2 cellular contexts compared by ENCODE assay signal in the genomic region with DNA sequence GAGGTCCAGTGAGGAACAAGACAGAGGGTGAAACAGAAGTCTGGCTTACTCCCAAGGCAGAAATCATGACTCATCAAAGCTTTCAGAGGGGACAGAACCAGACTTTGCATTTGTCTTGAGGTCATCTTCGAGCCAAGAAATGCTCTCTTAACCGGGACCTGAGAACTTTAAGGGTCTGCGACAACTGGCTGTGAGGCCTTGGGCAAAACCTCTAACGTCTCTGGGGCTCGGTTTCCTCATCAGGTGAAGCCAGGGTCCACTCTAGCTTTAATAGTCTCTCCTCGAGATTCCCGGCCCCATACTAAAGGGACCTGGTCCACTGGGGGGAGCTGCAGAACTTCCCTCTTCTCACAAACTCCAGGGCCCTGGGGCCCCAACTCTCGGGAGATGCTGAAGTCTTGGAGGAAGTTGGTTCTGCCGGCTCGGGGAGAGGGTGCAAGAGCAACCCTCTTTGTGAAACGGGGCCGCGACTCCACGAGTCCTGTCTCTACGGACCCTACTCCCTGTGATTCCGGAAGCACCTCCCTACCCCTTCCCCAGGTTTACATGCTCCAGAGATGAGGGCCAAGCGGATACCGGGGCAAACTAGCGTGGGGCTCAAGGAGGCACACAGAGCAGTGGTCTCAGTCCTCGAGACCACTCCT.
TF ChIP-seq lines count a peak whose summit lies in the region.

No MANE protein-coding gene starts in this region.

TF ChIP-seq in WTC11, 78 proteins besides CTCF, POLR2A, EP300 and RAD21:
- TF ChIP-seq, protein P1, sequence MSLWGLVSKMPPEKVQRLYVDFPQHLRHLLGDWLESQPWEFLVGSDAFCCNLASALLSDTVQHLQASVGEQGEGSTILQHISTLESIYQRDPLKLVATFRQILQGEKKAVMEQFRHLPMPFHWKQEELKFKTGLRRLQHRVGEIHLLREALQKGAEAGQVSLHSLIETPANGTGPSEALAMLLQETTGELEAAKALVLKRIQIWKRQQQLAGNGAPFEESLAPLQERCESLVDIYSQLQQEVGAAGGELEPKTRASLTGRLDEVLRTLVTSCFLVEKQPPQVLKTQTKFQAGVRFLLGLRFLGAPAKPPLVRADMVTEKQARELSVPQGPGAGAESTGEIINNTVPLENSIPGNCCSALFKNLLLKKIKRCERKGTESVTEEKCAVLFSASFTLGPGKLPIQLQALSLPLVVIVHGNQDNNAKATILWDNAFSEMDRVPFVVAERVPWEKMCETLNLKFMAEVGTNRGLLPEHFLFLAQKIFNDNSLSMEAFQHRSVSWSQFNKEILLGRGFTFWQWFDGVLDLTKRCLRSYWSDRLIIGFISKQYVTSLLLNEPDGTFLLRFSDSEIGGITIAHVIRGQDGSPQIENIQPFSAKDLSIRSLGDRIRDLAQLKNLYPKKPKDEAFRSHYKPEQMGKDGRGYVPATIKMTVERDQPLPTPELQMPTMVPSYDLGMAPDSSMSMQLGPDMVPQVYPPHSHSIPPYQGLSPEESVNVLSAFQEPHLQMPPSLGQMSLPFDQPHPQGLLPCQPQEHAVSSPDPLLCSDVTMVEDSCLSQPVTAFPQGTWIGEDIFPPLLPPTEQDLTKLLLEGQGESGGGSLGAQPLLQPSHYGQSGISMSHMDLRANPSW (CRISPR knock-in tag; conservative IDR thresholded peaks at IDR 0.05; ENCODE audit: low read depth), result 0 out of 2 replicates have a peak, but pooled peaks have one; percentile 23
- TF ChIP-seq, protein P2, sequence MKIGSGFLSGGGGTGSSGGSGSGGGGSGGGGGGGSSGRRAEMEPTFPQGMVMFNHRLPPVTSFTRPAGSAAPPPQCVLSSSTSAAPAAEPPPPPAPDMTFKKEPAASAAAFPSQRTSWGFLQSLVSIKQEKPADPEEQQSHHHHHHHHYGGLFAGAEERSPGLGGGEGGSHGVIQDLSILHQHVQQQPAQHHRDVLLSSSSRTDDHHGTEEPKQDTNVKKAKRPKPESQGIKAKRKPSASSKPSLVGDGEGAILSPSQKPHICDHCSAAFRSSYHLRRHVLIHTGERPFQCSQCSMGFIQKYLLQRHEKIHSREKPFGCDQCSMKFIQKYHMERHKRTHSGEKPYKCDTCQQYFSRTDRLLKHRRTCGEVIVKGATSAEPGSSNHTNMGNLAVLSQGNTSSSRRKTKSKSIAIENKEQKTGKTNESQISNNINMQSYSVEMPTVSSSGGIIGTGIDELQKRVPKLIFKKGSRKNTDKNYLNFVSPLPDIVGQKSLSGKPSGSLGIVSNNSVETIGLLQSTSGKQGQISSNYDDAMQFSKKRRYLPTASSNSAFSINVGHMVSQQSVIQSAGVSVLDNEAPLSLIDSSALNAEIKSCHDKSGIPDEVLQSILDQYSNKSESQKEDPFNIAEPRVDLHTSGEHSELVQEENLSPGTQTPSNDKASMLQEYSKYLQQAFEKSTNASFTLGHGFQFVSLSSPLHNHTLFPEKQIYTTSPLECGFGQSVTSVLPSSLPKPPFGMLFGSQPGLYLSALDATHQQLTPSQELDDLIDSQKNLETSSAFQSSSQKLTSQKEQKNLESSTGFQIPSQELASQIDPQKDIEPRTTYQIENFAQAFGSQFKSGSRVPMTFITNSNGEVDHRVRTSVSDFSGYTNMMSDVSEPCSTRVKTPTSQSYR (CRISPR knock-in tag; IDR thresholded peaks at IDR 0.05), result no peak
- TF ChIP-seq TEAD4 (CRISPR knock-in tag; IDR thresholded peaks at IDR 0.05) (no peak), ETV6 (CRISPR knock-in tag; IDR thresholded peaks at IDR 0.05) (0 out of 2 replicates have a peak, but pooled peaks have one; percentile 34)
- TF ChIP-seq, protein P3, sequence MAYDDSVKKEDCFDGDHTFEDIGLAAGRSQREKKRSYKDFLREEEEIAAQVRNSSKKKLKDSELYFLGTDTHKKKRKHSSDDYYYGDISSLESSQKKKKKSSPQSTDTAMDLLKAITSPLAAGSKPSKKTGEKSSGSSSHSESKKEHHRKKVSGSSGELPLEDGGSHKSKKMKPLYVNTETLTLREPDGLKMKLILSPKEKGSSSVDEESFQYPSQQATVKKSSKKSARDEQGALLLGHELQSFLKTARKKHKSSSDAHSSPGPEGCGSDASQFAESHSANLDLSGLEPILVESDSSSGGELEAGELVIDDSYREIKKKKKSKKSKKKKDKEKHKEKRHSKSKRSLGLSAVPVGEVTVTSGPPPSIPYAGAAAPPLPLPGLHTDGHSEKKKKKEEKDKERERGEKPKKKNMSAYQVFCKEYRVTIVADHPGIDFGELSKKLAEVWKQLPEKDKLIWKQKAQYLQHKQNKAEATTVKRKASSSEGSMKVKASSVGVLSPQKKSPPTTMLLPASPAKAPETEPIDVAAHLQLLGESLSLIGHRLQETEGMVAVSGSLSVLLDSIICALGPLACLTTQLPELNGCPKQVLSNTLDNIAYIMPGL (CRISPR knock-in tag; IDR thresholded peaks at IDR 0.05), result peak; percentile 78; the same call in 1 of the 2 replicates
- TF ChIP-seq, protein P4, sequence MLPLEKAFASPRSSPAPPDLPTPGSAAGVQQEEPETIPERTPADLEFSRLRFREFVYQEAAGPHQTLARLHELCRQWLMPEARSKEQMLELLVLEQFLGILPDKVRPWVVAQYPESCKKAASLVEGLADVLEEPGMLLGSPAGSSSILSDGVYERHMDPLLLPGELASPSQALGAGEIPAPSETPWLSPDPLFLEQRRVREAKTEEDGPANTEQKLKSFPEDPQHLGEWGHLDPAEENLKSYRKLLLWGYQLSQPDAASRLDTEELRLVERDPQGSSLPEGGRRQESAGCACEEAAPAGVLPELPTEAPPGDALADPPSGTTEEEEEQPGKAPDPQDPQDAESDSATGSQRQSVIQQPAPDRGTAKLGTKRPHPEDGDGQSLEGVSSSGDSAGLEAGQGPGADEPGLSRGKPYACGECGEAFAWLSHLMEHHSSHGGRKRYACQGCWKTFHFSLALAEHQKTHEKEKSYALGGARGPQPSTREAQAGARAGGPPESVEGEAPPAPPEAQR (CRISPR knock-in tag; IDR thresholded peaks at IDR 0.05), result no peak
TF ChIP-seq in WTC11: peak in this region for 3.

TF ChIP-seq in HepG2, 621 proteins besides CTCF, POLR2A, EP300 and RAD21 (continued from another document and continues in another):
- TF ChIP-seq ATM (IDR thresholded peaks at IDR 0.05; ENCODE audit: borderline replicate concordance) (no peak), MAFF (IDR thresholded peaks at IDR 0.05; ENCODE audit: low read depth, low read length) (peak; percentile 39), TOPORS (CRISPR knock-in tag; IDR thresholded peaks at IDR 0.05) (no peak), CBX1 (IDR thresholded peaks at IDR 0.05; ENCODE audit: low read depth) (peak; percentile 18), BCL6 (CRISPR knock-in tag; IDR thresholded peaks at IDR 0.05) (no peak), ZNF644 (CRISPR knock-in tag; IDR thresholded peaks at IDR 0.05; ENCODE audit: low read depth) (no peak; the same call in 1 of the 2 replicates), YEATS2 (CRISPR knock-in tag; IDR thresholded peaks at IDR 0.05; ENCODE audit: borderline replicate concordance) (no peak), SP2 (CRISPR knock-in tag; IDR thresholded peaks at IDR 0.05) (no peak), CENPT (CRISPR knock-in tag; IDR thresholded peaks at IDR 0.05; ENCODE audit: low read depth) (no peak), SMC3 (IDR thresholded peaks at IDR 0.05; ENCODE audit: low read length) (peak; percentile 10; the same call in 1 of the 2 replicates), MYC (CRISPR knock-in tag; IDR thresholded peaks at IDR 0.05; ENCODE audit: borderline replicate concordance) (no peak), ZNF891 (CRISPR knock-in tag; IDR thresholded peaks at IDR 0.05) (no peak), HDAC1 (CRISPR knock-in tag; IDR thresholded peaks at IDR 0.05) (no peak), ZSCAN29 (CRISPR knock-in tag; conservative IDR thresholded peaks at IDR 0.05) (0 out of 2 replicates have a peak, but pooled peaks have one; percentile 50)
- TF ChIP-seq, protein P3 (CRISPR knock-in tag; IDR thresholded peaks at IDR 0.05; ENCODE audit: borderline replicate concordance in 1 of 2, low read depth in 1 of 2), result peak in 1 of 2 experiments; percentile 63; a peak in 2 of 4 replicates
- TF ChIP-seq, protein P5, sequence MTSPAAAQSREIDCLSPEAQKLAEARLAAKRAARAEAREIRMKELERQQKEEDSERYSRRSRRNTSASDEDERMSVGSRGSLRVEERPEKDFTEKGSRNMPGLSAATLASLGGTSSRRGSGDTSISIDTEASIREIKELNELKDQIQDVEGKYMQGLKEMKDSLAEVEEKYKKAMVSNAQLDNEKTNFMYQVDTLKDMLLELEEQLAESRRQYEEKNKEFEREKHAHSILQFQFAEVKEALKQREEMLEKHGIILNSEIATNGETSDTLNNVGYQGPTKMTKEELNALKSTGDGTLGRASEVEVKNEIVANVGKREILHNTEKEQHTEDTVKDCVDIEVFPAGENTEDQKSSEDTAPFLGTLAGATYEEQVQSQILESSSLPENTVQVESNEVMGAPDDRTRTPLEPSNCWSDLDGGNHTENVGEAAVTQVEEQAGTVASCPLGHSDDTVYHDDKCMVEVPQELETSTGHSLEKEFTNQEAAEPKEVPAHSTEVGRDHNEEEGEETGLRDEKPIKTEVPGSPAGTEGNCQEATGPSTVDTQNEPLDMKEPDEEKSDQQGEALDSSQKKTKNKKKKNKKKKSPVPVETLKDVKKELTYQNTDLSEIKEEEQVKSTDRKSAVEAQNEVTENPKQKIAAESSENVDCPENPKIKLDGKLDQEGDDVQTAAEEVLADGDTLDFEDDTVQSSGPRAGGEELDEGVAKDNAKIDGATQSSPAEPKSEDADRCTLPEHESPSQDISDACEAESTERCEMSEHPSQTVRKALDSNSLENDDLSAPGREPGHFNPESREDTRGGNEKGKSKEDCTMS (CRISPR knock-in tag; conservative IDR thresholded peaks at IDR 0.05), result no peak
- TF ChIP-seq, protein P6, sequence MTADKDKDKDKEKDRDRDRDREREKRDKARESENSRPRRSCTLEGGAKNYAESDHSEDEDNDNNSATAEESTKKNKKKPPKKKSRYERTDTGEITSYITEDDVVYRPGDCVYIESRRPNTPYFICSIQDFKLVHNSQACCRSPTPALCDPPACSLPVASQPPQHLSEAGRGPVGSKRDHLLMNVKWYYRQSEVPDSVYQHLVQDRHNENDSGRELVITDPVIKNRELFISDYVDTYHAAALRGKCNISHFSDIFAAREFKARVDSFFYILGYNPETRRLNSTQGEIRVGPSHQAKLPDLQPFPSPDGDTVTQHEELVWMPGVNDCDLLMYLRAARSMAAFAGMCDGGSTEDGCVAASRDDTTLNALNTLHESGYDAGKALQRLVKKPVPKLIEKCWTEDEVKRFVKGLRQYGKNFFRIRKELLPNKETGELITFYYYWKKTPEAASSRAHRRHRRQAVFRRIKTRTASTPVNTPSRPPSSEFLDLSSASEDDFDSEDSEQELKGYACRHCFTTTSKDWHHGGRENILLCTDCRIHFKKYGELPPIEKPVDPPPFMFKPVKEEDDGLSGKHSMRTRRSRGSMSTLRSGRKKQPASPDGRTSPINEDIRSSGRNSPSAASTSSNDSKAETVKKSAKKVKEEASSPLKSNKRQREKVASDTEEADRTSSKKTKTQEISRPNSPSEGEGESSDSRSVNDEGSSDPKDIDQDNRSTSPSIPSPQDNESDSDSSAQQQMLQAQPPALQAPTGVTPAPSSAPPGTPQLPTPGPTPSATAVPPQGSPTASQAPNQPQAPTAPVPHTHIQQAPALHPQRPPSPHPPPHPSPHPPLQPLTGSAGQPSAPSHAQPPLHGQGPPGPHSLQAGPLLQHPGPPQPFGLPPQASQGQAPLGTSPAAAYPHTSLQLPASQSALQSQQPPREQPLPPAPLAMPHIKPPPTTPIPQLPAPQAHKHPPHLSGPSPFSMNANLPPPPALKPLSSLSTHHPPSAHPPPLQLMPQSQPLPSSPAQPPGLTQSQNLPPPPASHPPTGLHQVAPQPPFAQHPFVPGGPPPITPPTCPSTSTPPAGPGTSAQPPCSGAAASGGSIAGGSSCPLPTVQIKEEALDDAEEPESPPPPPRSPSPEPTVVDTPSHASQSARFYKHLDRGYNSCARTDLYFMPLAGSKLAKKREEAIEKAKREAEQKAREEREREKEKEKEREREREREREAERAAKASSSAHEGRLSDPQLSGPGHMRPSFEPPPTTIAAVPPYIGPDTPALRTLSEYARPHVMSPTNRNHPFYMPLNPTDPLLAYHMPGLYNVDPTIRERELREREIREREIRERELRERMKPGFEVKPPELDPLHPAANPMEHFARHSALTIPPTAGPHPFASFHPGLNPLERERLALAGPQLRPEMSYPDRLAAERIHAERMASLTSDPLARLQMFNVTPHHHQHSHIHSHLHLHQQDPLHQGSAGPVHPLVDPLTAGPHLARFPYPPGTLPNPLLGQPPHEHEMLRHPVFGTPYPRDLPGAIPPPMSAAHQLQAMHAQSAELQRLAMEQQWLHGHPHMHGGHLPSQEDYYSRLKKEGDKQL (CRISPR knock-in tag; IDR thresholded peaks at IDR 0.05; ENCODE audit: low read depth), result no peak
